11 cellular contexts compared by ENCODE assay signal in the genomic region with DNA sequence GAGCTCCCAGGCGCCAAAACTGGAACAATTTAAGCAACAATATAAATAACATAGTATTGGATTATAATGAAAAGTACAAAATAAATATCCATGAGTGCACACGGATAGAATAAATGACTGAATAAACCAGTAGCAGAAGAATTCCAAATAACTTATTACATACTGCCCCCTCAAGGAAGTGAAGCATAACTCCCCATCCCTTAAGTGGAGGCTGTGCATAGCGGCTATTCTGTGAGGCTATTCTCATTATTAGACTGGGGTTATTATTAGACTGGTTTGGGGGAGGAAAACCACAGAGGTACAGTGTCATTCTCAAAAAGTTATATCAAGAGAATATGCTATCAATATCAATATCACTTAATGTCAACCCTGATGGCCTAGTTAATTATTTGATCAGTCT.
DNase-seq lines count a peak whose midpoint lies in the region; ATAC-seq, FAIRE-seq and TF ChIP-seq lines count a peak whose summit lies in the region.
"Had no signal": no experiment of that assay in that cellular context is flagged by ENCODE, and none has a peak within 500 bp of the region (broad histone marks: within the 10 kb centered on the region; RNA-seq: fewer than 3 reads in every experiment).

No MANE protein-coding gene starts in this region.

- no peak overlapping the region for H3K4ac ChIP-seq in H9 (ENCODE audit: low read depth, low read length)

- H3K79me2 ChIP-seq in H9 (ENCODE audit: insufficient read depth, low read length): no peaks in the 10 kb centered on the region

- H2AFZ ChIP-seq in H9 (ENCODE audit: low read length): no peak overlapping the region

- ATAC-seq in A549 (peak; percentile 56 to 76; a peak in 5 of 6 replicates), GM21367 (IDR thresholded peaks at IDR 0.05; ENCODE audit: unreplicated experiment) (no peak), GM21423 (IDR thresholded peaks at IDR 0.05; ENCODE audit: unreplicated experiment) (no peak), GM18858 (IDR thresholded peaks at IDR 0.05; ENCODE audit: unreplicated experiment) (no peak)

- H2AK5ac ChIP-seq in H9 (ENCODE audit: insufficient read length, low read length): no peak overlapping the region

- H2BK5ac ChIP-seq in H9 (ENCODE audit: insufficient read length, low read length): no peak overlapping the region

- H3K4me2 ChIP-seq in A549: no peak overlapping the region
- no peak overlapping the region for H3K4me2 ChIP-seq in H9 (ENCODE audit: insufficient read depth, insufficient read length, low read length)

- no peaks in the 10 kb centered on the region for H3K36me3 Mint-ChIP-seq in H9 (ENCODE audit: insufficient read depth in 1 of 3, low read depth in 3 of 3)
- H3K36me3 Mint-ChIP-seq: IgD-negative memory B cell had no signal

- H3K79me1 ChIP-seq in H9 (ENCODE audit: insufficient read depth, low read depth, low read length, poor library complexity, severe bottlenecking): no peaks in the 10 kb centered on the region

- no peak for TF ChIP-seq POLR2A in A549 (IDR thresholded peaks at IDR 0.05; ENCODE audit: low read length)

- FAIRE-seq in A549 (lab: Jason Lieb, UNC): peak; percentile 77

- no peak overlapping the region for H3K23ac ChIP-seq in H9 (ENCODE audit: insufficient read length, low read depth, low read length)

- TF ChIP-seq EP300 in A549 (IDR thresholded peaks at IDR 0.05): no peak

- H3K9me3 Mint-ChIP-seq in H9: no peaks in the 10 kb centered on the region
- H3K9me3 Mint-ChIP-seq: IgD-negative memory B cell had no signal

- no peak overlapping the region for H4K5ac ChIP-seq in H9 (ENCODE audit: insufficient read length, low read depth, low read length)

- H3K18ac ChIP-seq in H9 (ENCODE audit: insufficient read length, low read depth, low read length): no peak overlapping the region

- H4K8ac ChIP-seq in H9 (replicated peaks; ENCODE audit: insufficient read length, low read depth, low read length): no peak overlapping the region

- H3K27me3 ChIP-seq in H9 (ENCODE audit: insufficient read depth, low read length): peaks cover 8% of the 10 kb centered on the region; the same call in 1 of the 2 replicates

- H2BK15ac ChIP-seq in H9 (ENCODE audit: low read depth, low read length): no peak overlapping the region

- H3K27ac Mint-ChIP-seq in H9: no peak overlapping the region

- H3T11ph ChIP-seq in H9 (ENCODE audit: low read length): no peak overlapping the region

- peaks cover 32% of the 10 kb centered on the region for H3K27me3 Mint-ChIP-seq in H9 (ENCODE audit: low read depth)

- no peak overlapping the region for H2BK120ac ChIP-seq in H9 (ENCODE audit: low read depth, low read length, poor library complexity, severe bottlenecking)

- POLR2A ChIA-PET in A549 (lab: Yijun Ruan, JAX): no interaction called here

- H3K56ac ChIP-seq in H9 (ENCODE audit: insufficient read length, low read depth, low read length): no peak overlapping the region

- peaks cover 37% of the 10 kb centered on the region in 2 experiments for H3K4me1 Mint-ChIP-seq in H9

- H3K4me3 ChIP-seq in A549 (no peak overlapping the region), foreskin fibroblast (ENCODE audit: low read depth in 1 of 2, low read length in 2 of 2) (no peak overlapping the region)

- H2BK20ac ChIP-seq in H9 (ENCODE audit: low read depth, low read length, poor library complexity, severe bottlenecking): no peak overlapping the region

- H3K9ac ChIP-seq in H9 (ENCODE audit: extremely low read depth, insufficient read length, low read length): no peak overlapping the region

- H2BK12ac ChIP-seq in H9 (ENCODE audit: insufficient read length, low read depth, low read length): no peak overlapping the region

- no peaks in the 10 kb centered on the region for H4K20me1 ChIP-seq in H9 (ENCODE audit: control insufficient read depth, insufficient read depth, insufficient read length)

- H3K4me1 ChIP-seq in A549 (peaks cover 11% of the 10 kb centered on the region), H9 (ENCODE audit: insufficient read depth, low read length) (no peaks in the 10 kb centered on the region; the same call in 1 of the 2 replicates)

- no peak overlapping the region for H4K91ac ChIP-seq in H9 (ENCODE audit: insufficient read length, low read depth, low read length)

- H3K23me2 ChIP-seq in H9 (ENCODE audit: insufficient read length, low read depth, low read length, poor library complexity, severe bottlenecking): peaks cover 13% of the 10 kb centered on the region

- TF ChIP-seq CTCF in A549 (IDR thresholded peaks at IDR 0.05) (peak; percentile 64), H9 (conservative IDR thresholded peaks at IDR 0.05) (peak; percentile 47; the same call in 2 of the 3 replicates), foreskin fibroblast (IDR thresholded peaks at IDR 0.05; ENCODE audit: low read depth, low read length) (peak; percentile 54)

- TF ChIP-seq RAD21 in A549 (conservative IDR thresholded peaks at IDR 0.05 in 1 of 2, IDR thresholded peaks at IDR 0.05 in 1 of 2): peak; percentile 67 to 68

- no peak overlapping the region for H3K14ac ChIP-seq in H9 (ENCODE audit: insufficient read depth, low read length)

- peak; percentile 56 to 57 for DNase-seq in A549 (ENCODE audit: low read depth in 1 of 2, low spot score in 1 of 2)
- DNase-seq in H9: no peak
- peak; percentile 76 for DNase-seq in SK-MEL-5 (ENCODE audit: low read depth, low spot score)
- DNase-seq in foreskin fibroblast: peak in 1 of 2 donors; percentile 65
- DNase-seq in NCI-H2196 treated with DMSO at 0.1 percent for 48 hours (lab: John Stamatoyannopoulos, UW; ENCODE audit: unreplicated experiment): no peak
- DNase-seq: Calu3; stimulated activated CD4-positive, alpha-beta T cell treated with anti-CD3 and anti-CD28 coated beads, Interleukin-2, amount 100 ng/mL, for 48 hours had no signal

- H3K27ac ChIP-seq in A549: no peak overlapping the region
- no peak overlapping the region for H3K27ac ChIP-seq in H9 (ENCODE audit: insufficient read length, low read depth, low read length)

- WGBS in A549 (ENCODE audit: missing lambda C conversion rate): 21% methylated on average over 3 of the region's 3 CpGs
- WGBS in H9 (ENCODE audit: extremely low coverage, insufficient read length, low lambda C conversion rate): no CpG with 5 or more reads among the region's 3 CpGs

- in situ Hi-C loops in SK-MEL-5 (cut with HindIII; ENCODE audit: low pct_unique_long_range_greater_than_20kb, low sequenced_read_pairs): no loop called here

- CTCF ChIA-PET in A549 (lab: Yijun Ruan, JAX): interaction anchor here (0.6 to 10.3 kb wide), 32 partner anchors 8 to 488 kb away, joined by 3 to 119 read pairs (median 4); no protein-coding TSS in a partner anchor

- H3K9me3 ChIP-seq in A549 (no peaks in the 10 kb centered on the region), H9 (ENCODE audit: control insufficient read depth, low read depth, low read length) (no peaks in the 10 kb centered on the region)

- no peak overlapping the region for H3K4me3 Mint-ChIP-seq in H9

TF ChIP-seq in A549, 52 proteins besides CTCF, POLR2A, EP300 and RAD21:
- TF ChIP-seq, protein P1, sequence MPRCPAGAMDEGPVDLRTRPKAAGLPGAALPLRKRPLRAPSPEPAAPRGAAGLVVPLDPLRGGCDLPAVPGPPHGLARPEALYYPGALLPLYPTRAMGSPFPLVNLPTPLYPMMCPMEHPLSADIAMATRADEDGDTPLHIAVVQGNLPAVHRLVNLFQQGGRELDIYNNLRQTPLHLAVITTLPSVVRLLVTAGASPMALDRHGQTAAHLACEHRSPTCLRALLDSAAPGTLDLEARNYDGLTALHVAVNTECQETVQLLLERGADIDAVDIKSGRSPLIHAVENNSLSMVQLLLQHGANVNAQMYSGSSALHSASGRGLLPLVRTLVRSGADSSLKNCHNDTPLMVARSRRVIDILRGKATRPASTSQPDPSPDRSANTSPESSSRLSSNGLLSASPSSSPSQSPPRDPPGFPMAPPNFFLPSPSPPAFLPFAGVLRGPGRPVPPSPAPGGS (IDR thresholded peaks at IDR 0.05): no peak
- TF ChIP-seq RARB (CRISPR knock-in tag; IDR thresholded peaks at IDR 0.05) (no peak), ZC3H11A (IDR thresholded peaks at IDR 0.05) (no peak), SMC3 (IDR thresholded peaks at IDR 0.05) (peak; percentile 40), HOXB13 (CRISPR knock-in tag; IDR thresholded peaks at IDR 0.05; ENCODE audit: low read depth) (no peak)
TF ChIP-seq in A549: peak in this region for 1.

Comparison
In these comparisons a context has a peak if more than half of its experiments do, and no peak if none do; other contexts are left out.
1. ATAC-seq: peak in A549 (2 of 2); none in GM21367 (single experiment), GM21423 (single experiment) and GM18858 (single experiment).
2. DNase-seq: peak in A549 (2 of 2) and SK-MEL-5 (single experiment); none in H9 (single experiment) and NCI-H2196 treated with DMSO at 0.1 percent for 48 hours (single experiment).
3. Peak in every context shown above with its lines, with median percentiles within 50 percentile points of each other: CTCF ChIP-seq.